ENCODE assay signal across 36 cellular contexts in the genomic region with DNA sequence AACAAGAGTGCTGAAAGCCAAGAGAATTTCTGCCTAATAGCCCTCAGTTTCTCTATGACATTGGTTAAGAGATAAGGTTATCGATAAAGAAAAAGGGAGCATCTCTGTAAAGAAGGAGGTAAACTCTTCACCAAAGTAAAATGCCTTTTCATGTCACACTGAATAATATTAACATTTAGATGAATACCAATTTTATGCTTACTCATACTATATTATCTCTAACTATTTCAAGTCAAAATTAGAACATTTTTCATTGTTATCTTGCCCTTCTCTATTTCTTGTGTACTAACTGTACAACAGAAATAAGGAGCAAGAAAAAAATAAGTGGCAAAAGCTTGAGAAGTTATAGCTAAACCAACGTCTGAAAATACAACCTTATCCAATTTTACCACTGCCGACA.
"Had no signal": no experiment of that assay in that cellular context is flagged by ENCODE, and none has a peak within 500 bp of the region (broad histone marks: within the 10 kb centered on the region; RNA-seq: fewer than 3 reads in every experiment).

No MANE protein-coding gene starts in this region.

- H3K36me3 ChIP-seq: MG63 had no signal

- H3K4me3 ChIP-seq: MG63 had no signal

- H3K9me3 ChIP-seq: MG63 had no signal

- H3K27me3 ChIP-seq: MG63 had no signal

- DNase-seq: Karpas-422, Kasumi-1, MG63, MM.1S, MV-4-11, NCI-H1048, NCI-H1092, NCI-H1092 treated with DMSO at 0.1 percent for 48 hours, NCI-H1105, NCI-H1105 treated with DMSO at 0.1 percent for 48 hours, NCI-H1417, NCI-H1436, NCI-H1436 treated with DMSO at 0.1 percent for 48 hours, NCI-H146, NCI-H1694, NCI-H1694 treated with DMSO at 0.1 percent for 48 hours, NCI-H187, NCI-H187 treated with DMSO at 0.1 percent for 48 hours, NCI-H1930, NCI-H2029, NCI-H2029 treated with DMSO at 0.1 percent for 48 hours, NCI-H2081, NCI-H2081 treated with DMSO at 0.1 percent for 48 hours, NCI-H2107, NCI-H2171, NCI-H2171 treated with DMSO at 0.1 percent for 48 hours, NCI-H2227 treated with DMSO at 0.1 percent for 48 hours, NCI-H226, NCI-H345, NCI-H446, NCI-H446 treated with DMSO at 0.1 percent for 48 hours, NCI-H510A, NCI-H510A treated with DMSO at 0.1 percent for 48 hours, NCI-H524, NCI-H524 treated with DMSO at 0.1 percent for 48 hours, NCI-H526 had no signal
